20 cellular contexts compared by ENCODE assay signal in genomic region chr1:173637236-173638042, GRCh38. TPM values are rescaled to one million over a fixed set of nuclear protein-coding genes. Genes with fewer than 3 reads are reported as not detected.
"Had no signal": no experiment of that assay in that cellular context is flagged by ENCODE, and none has a peak within 500 bp of the region (broad histone marks: within the 10 kb centered on the region; RNA-seq: fewer than 3 reads in every experiment).

No MANE protein-coding gene starts in this region.

RNA-seq across cellular contexts. Expression of gene TEX50, which starts 2.3 kb away (rescaled TPM):
- total RNA-seq: activated CD4-positive, alpha-beta T cell treated with anti-CD3 and anti-CD28 coated beads, Interleukin-2, amount 10 ng/mL, durations not matched to agents 7 days and 5 days; activated CD8-positive, alpha-beta memory T cell treated with anti-CD3 and anti-CD28 coated beads, Interleukin-2, amount 10 ng/mL, durations not matched to agents 7 days and 5 days; activated CD8-positive, alpha-beta T cell treated with anti-CD3 and anti-CD28 coated beads for 36 hours; body of pancreas; cardiac septum; dermis blood vessel endothelial cell; endothelial cell of umbilical vein; esophagus squamous epithelium; gastroesophageal sphincter; left ventricle myocardium inferior; lung microvascular endothelial cell; natural killer cell treated with Interleukin-12 subunit alpha and Interleukin-12 subunit beta and Interleukin-15 and Interleukin-18, amount 100 ng/mL, for 72 hours; occipital lobe; sciatic nerve; stomach; suprapubic skin; T-cell; vagina had no signal
- polyA plus RNA-seq: endothelial cell of umbilical vein, immature natural killer cell, small intestine, stomach had no signal

RNA-seq across cellular contexts. Expression of gene ANKRD45, which starts 32.2 kb away (rescaled TPM):
- total RNA-seq: activated CD4-positive, alpha-beta T cell treated with anti-CD3 and anti-CD28 coated beads, Interleukin-2, amount 10 ng/mL, durations not matched to agents 7 days and 5 days; activated CD8-positive, alpha-beta T cell treated with anti-CD3 and anti-CD28 coated beads for 36 hours; esophagus squamous epithelium; lung microvascular endothelial cell; natural killer cell treated with Interleukin-12 subunit alpha and Interleukin-12 subunit beta and Interleukin-15 and Interleukin-18, amount 100 ng/mL, for 72 hours; stomach; suprapubic skin; T-cell; vagina had no signal
- polyA plus RNA-seq: immature natural killer cell had no signal

RNA-seq across cellular contexts. Expression of gene SLC9C2, which starts 34.6 kb away (rescaled TPM):
- total RNA-seq: activated CD4-positive, alpha-beta T cell treated with anti-CD3 and anti-CD28 coated beads, Interleukin-2, amount 10 ng/mL, durations not matched to agents 7 days and 5 days; activated CD8-positive, alpha-beta memory T cell treated with anti-CD3 and anti-CD28 coated beads, Interleukin-2, amount 10 ng/mL, durations not matched to agents 7 days and 5 days; activated CD8-positive, alpha-beta T cell treated with anti-CD3 and anti-CD28 coated beads for 36 hours; body of pancreas; dermis blood vessel endothelial cell; esophagus squamous epithelium; gastroesophageal sphincter; left ventricle myocardium inferior; lung microvascular endothelial cell; natural killer cell treated with Interleukin-12 subunit alpha and Interleukin-12 subunit beta and Interleukin-15 and Interleukin-18, amount 100 ng/mL, for 72 hours; sciatic nerve; suprapubic skin; T-cell; vagina had no signal
- polyA plus RNA-seq: endothelial cell of umbilical vein, immature natural killer cell, small intestine, stomach had no signal
